Comparison of ENCODE assay signal across 15 cellular contexts in genomic region chr2:45438872-45439665, GRCh38.
DNase-seq lines count a peak whose midpoint lies in the region; ATAC-seq and TF ChIP-seq lines count a peak whose summit lies in the region.
"Had no signal": no experiment of that assay in that cellular context is flagged by ENCODE, and none has a peak within 500 bp of the region (broad histone marks: within the 10 kb centered on the region; RNA-seq: fewer than 3 reads in every experiment).

No MANE protein-coding gene starts in this region.

- TF ChIP-seq CTCF in uterus (IDR thresholded peaks at IDR 0.05) = no peak

- H3K27ac ChIP-seq in uterus = peak overlapping the region in 1 of 2 donors; percentile 19

- peak; percentile 29 for DNase-seq in OCI-M2 (lab: John Stamatoyannopoulos, UW; ENCODE audit: unreplicated experiment)
- DNase-seq in left colon = no peak
- no peak for DNase-seq in Right ventricle myocardium superior
- DNase-seq in amygdala (lab: John Stamatoyannopoulos, UW) = no peak
- DNase-seq in uterus = no peak
- no peak for DNase-seq in SKM-1 (lab: John Stamatoyannopoulos, UW; ENCODE audit: unreplicated experiment)
- DNase-seq: CD4-positive, alpha-beta memory T cell; DND-41; HFFc6; NCI-H1436 treated with DMSO at 0.1 percent for 48 hours; NCI-H2029 treated with DMSO at 0.1 percent for 48 hours; NCI-H510A treated with DMSO at 0.1 percent for 48 hours; SIG-M5 had no signal

- H3K9me3 ChIP-seq in uterus = no peaks in the 10 kb centered on the region

- intact Hi-C loops in left colon (cut with DNase I, micrococcal nuclease) (no loop called here), Right ventricle myocardium superior (cut with DNase I) (no loop called here), uterus (cut with DNase I; ENCODE audit: low total_unique reads) (no loop called here)

- TF ChIP-seq POLR2A in uterus (IDR thresholded peaks at IDR 0.05) = no peak

- no peaks in the 10 kb centered on the region for H3K27me3 ChIP-seq in uterus

- no peaks in the 10 kb centered on the region for H3K4me1 ChIP-seq in uterus

- peak; percentile 31 for ATAC-seq in GM21825 (IDR thresholded peaks at IDR 0.05; ENCODE audit: unreplicated experiment)
- peak; percentile 58 for ATAC-seq in HG03354 (IDR thresholded peaks at IDR 0.05; ENCODE audit: poor library complexity, severe bottlenecking, unreplicated experiment)
- ATAC-seq in left colon = peak; percentile 61
- ATAC-seq in Right ventricle myocardium superior (ENCODE audit: poor library complexity) = no peak

- no peaks in the 10 kb centered on the region for H3K36me3 ChIP-seq in uterus

- no peak overlapping the region for H3K4me3 ChIP-seq in uterus
